Comparison of ENCODE assay signal across 9 cellular contexts in genomic region chr11:6646040-6646439, GRCh38. TPM values are rescaled to one million over a fixed set of nuclear protein-coding genes. Genes with fewer than 3 reads are reported as not detected.
DNase-seq lines count a peak whose midpoint lies in the region; ATAC-seq and TF ChIP-seq lines count a peak whose summit lies in the region.
"Had no signal": no experiment of that assay in that cellular context is flagged by ENCODE, and none has a peak within 500 bp of the region (broad histone marks: within the 10 kb centered on the region; RNA-seq: fewer than 3 reads in every experiment).

No MANE protein-coding gene starts in this region.

- no peaks in the 10 kb centered on the region for H3K9me2 ChIP-seq in SK-N-SH

- peaks cover 1% of the 10 kb centered on the region for H3K27me3 Mint-ChIP-seq in glutamatergic neuron (ENCODE audit: unreplicated experiment)
- H3K27me3 Mint-ChIP-seq: stimulated activated naive CD8-positive, alpha-beta T cell treated with anti-CD3 and anti-CD28 coated beads, Interleukin-15, Interleukin-2, amounts not matched to agents 100 ng/mL and 50 ng/mL, for 24 hours had no signal

- no peaks in the 10 kb centered on the region for H3F3A ChIP-seq in SK-N-SH (replicated peaks; ENCODE audit: insufficient read depth)

- H3K27me3 ChIP-seq in GM06990 (replicated peaks; ENCODE audit: control insufficient read depth, insufficient read depth, low read length) = no peaks in the 10 kb centered on the region
- H3K27me3 ChIP-seq in SK-N-SH (ENCODE audit: insufficient read depth) = no peaks in the 10 kb centered on the region
- H3K27me3 ChIP-seq in skeletal muscle satellite cell (ENCODE audit: control insufficient read depth, insufficient read depth, low read length) = peaks cover 64% of the 10 kb centered on the region

- in situ Hi-C loops in GM13977 (cut with MboI; ENCODE audit: low pct_unique_long_range_greater_than_20kb, low sequenced_read_pairs, unreplicated experiment) = no loop called here

- H3K27ac Mint-ChIP-seq in glutamatergic neuron (ENCODE audit: unreplicated experiment) = peak overlapping the region; percentile 20
- H3K27ac Mint-ChIP-seq: stimulated activated naive CD8-positive, alpha-beta T cell treated with anti-CD3 and anti-CD28 coated beads, Interleukin-15, Interleukin-2, amounts not matched to agents 100 ng/mL and 50 ng/mL, for 24 hours had no signal

- no peaks in the 10 kb centered on the region for H3K79me2 ChIP-seq in SK-N-SH (ENCODE audit: insufficient read depth)

- H3K27ac ChIP-seq in SK-N-SH (ENCODE audit: low read depth in 2 of 2, low read length in 1 of 2) = peak overlapping the region in 1 of 2 experiments; percentile 98; a peak in 2 of 4 replicates

- H2AFZ ChIP-seq in SK-N-SH (ENCODE audit: low read depth) = no peak overlapping the region

- H3K4me1 ChIP-seq in SK-N-SH (ENCODE audit: control insufficient read depth in 1 of 2, insufficient read depth in 2 of 2, low read depth in 1 of 2, low read length in 1 of 2) (peaks cover 6 to 40% of the 10 kb centered on the region in 2 experiments; a peak in 2 of 4 replicates), skeletal muscle satellite cell (ENCODE audit: control insufficient read depth, insufficient read depth, low read length) (peaks cover 20% of the 10 kb centered on the region)

- TF ChIP-seq CTCF in GM06990 (IDR thresholded peaks at IDR 0.05; ENCODE audit: insufficient read depth, low read length, poor library complexity, severe bottlenecking) = no peak
- no peak for TF ChIP-seq CTCF in SK-N-SH (IDR thresholded peaks at IDR 0.05)
- no peak for TF ChIP-seq CTCF in glutamatergic neuron (IDR thresholded peaks at IDR 0.05; ENCODE audit: partially characterized antibody, unreplicated experiment)
- TF ChIP-seq CTCF in GM13977 (IDR thresholded peaks at IDR 0.05; ENCODE audit: extremely low read depth, insufficient read depth, missing control alignments) = no peak

- H3K4me3 ChIP-seq in GM06990 (replicated peaks; ENCODE audit: low read depth, low read length) (no peak overlapping the region), SK-N-SH (ENCODE audit: low read depth in 2 of 2, low read length in 1 of 2) (peak overlapping the region in 1 of 2 experiments; percentile 12; a peak in 1 of 4 replicates), skeletal muscle satellite cell (ENCODE audit: low read length) (peak overlapping the region; percentile 1)

- H4K20me1 ChIP-seq in SK-N-SH (ENCODE audit: insufficient read depth) = no peaks in the 10 kb centered on the region

- peak overlapping the region; percentile 52; the same call in 1 of the 2 replicates for H3K4me2 ChIP-seq in SK-N-SH
- peak overlapping the region; percentile 21 for H3K4me2 ChIP-seq in skeletal muscle satellite cell (ENCODE audit: low read length)

- H3K36me3 ChIP-seq in GM06990 (ENCODE audit: control insufficient read depth, insufficient read depth, low read length) = no peaks in the 10 kb centered on the region
- H3K36me3 ChIP-seq in SK-N-SH (replicated peaks in 1 of 2; ENCODE audit: control insufficient read depth in 1 of 2, insufficient read depth in 2 of 2, low read length in 1 of 2) = no peaks in the 10 kb centered on the region
- no peaks in the 10 kb centered on the region for H3K36me3 ChIP-seq in skeletal muscle satellite cell (ENCODE audit: insufficient read depth, low read length)

- POLR2A ChIA-PET in SK-N-SH (lab: Yijun Ruan, JAX) = interaction anchor here (0.6 to 2.8 kb wide), 8 partner anchors 10 to 227 kb away, joined by 3 to 29 read pairs (median 8); partner anchors contain the start of genes APBB1, DCHS1, MRPL17 and TAF10

- H3K4me1 Mint-ChIP-seq in glutamatergic neuron (ENCODE audit: low read depth, unreplicated experiment) = peaks cover 2% of the 10 kb centered on the region

- no peak overlapping the region for H3K4me3 Mint-ChIP-seq in glutamatergic neuron (ENCODE audit: unreplicated experiment)
- H3K4me3 Mint-ChIP-seq: stimulated activated naive CD8-positive, alpha-beta T cell treated with anti-CD3 and anti-CD28 coated beads, Interleukin-15, Interleukin-2, amounts not matched to agents 100 ng/mL and 50 ng/mL, for 24 hours had no signal

- H3K9me3 Mint-ChIP-seq in glutamatergic neuron (ENCODE audit: unreplicated experiment) = no peaks in the 10 kb centered on the region
- H3K9me3 Mint-ChIP-seq: stimulated activated naive CD8-positive, alpha-beta T cell treated with anti-CD3 and anti-CD28 coated beads, Interleukin-15, Interleukin-2, amounts not matched to agents 100 ng/mL and 50 ng/mL, for 24 hours had no signal

- H3K36me3 Mint-ChIP-seq in glutamatergic neuron (ENCODE audit: unreplicated experiment) = no peaks in the 10 kb centered on the region

- H3K9me3 ChIP-seq in SK-N-SH (no peaks in the 10 kb centered on the region), skeletal muscle satellite cell (replicated peaks; ENCODE audit: low read length) (no peaks in the 10 kb centered on the region)

- DNase-seq in GM06990 (ENCODE audit: extremely low read depth, insufficient read length) (peak; percentile 36), SK-N-SH (no peak), glutamatergic neuron (peak; percentile 65), GM13977 (ENCODE audit: low spot score) (no peak), NCI-H187 (lab: John Stamatoyannopoulos, UW) (no peak)

- no peak for TF ChIP-seq EP300 in SK-N-SH (IDR thresholded peaks at IDR 0.05; ENCODE audit: borderline replicate concordance in 1 of 2, low read depth in 1 of 2, low read length in 1 of 2)

- ATAC-seq in HG03135 (IDR thresholded peaks at IDR 0.05; ENCODE audit: unreplicated experiment) (no peak), HG03457 (IDR thresholded peaks at IDR 0.05; ENCODE audit: unreplicated experiment) (no peak)

- no peak for TF ChIP-seq RAD21 in SK-N-SH (IDR thresholded peaks at IDR 0.05; ENCODE audit: low read length)

- 51% methylated on average over 10 of the region's 11 CpGs for WGBS in SK-N-SH (ENCODE audit: low lambda C conversion rate)

- CTCF ChIA-PET in SK-N-SH (lab: Yijun Ruan, JAX) = interaction anchor here (0.6 to 2.2 kb wide), 7 partner anchors 11 to 267 kb away, joined by 3 to 10 read pairs (median 4); partner anchors contain the start of genes DCHS1, MRPL17 and TAF10

- no peak overlapping the region for H3K9ac ChIP-seq in SK-N-SH
- H3K9ac ChIP-seq in skeletal muscle satellite cell (ENCODE audit: low read depth, low read length) = no peak overlapping the region

TF ChIP-seq in SK-N-SH, 30 proteins besides CTCF, POLR2A, EP300 and RAD21:
- TF ChIP-seq NRF1 (IDR thresholded peaks at IDR 0.05; ENCODE audit: low read depth, low read length) (no peak), RFX5 (IDR thresholded peaks at IDR 0.05; ENCODE audit: low read length) (no peak), POLR2AphosphoS5 (IDR thresholded peaks at IDR 0.05; ENCODE audit: low read depth, low read length) (no peak), MXI1 (IDR thresholded peaks at IDR 0.05; ENCODE audit: low read depth, low read length) (peak; percentile 95)

RNA-seq across cellular contexts. Expression of gene DCHS1, which starts 9.6 kb away (rescaled TPM):
- polyA plus RNA-seq in SK-N-SH (2012; rRNA removed) = 3.0 and 5.7 TPM in 2 replicates
- 1.0 and 2.3 TPM in 2 replicates for polyA plus RNA-seq in SK-N-SH (2012; cell fraction: cytosol; rRNA removed)
- polyA plus RNA-seq in SK-N-SH (2012; cell fraction: nucleus; rRNA removed) = 8.8 and 12.0 TPM in 2 replicates
- 91.5 TPM for total RNA-seq in glutamatergic neuron (ENCODE audit: unreplicated experiment)
- total RNA-seq in skeletal muscle satellite cell (2012; rRNA removed) = 0.25 and 0.66 TPM in 2 replicates

RNA-seq across cellular contexts. Expression of gene TPP1, which starts 26.8 kb away (rescaled TPM):
- 94.0 and 105 TPM in 2 replicates for polyA plus RNA-seq in SK-N-SH (2012; rRNA removed)
- polyA plus RNA-seq in SK-N-SH (2012; cell fraction: cytosol; rRNA removed) = 81.8 and 90.2 TPM in 2 replicates
- 115 and 129 TPM in 2 replicates for polyA plus RNA-seq in SK-N-SH (2012; cell fraction: nucleus; rRNA removed)
- 37.7 TPM for total RNA-seq in glutamatergic neuron (ENCODE audit: unreplicated experiment)
- total RNA-seq in skeletal muscle satellite cell (2012; rRNA removed) = 60.9 and 62.9 TPM in 2 replicates

RNA-seq across cellular contexts. Expression of gene TAF10, which starts 34.0 kb away (rescaled TPM):
- polyA plus RNA-seq in SK-N-SH (2012; rRNA removed) = 163 and 213 TPM in 2 replicates
- 157 and 188 TPM in 2 replicates for polyA plus RNA-seq in SK-N-SH (2012; cell fraction: cytosol; rRNA removed)
- polyA plus RNA-seq in SK-N-SH (2012; cell fraction: nucleus; rRNA removed) = 180 and 245 TPM in 2 replicates
- total RNA-seq in glutamatergic neuron (ENCODE audit: unreplicated experiment) = 124 TPM
- 26.4 and 48.3 TPM in 2 replicates for total RNA-seq in skeletal muscle satellite cell (2012; rRNA removed)

RNA-seq across cellular contexts. Expression of gene MRPL17, which starts 37.1 kb away (rescaled TPM):
- polyA plus RNA-seq in SK-N-SH (2012; rRNA removed) = 88.3 and 88.6 TPM in 2 replicates
- 77.8 and 86.6 TPM in 2 replicates for polyA plus RNA-seq in SK-N-SH (2012; cell fraction: cytosol; rRNA removed)
- polyA plus RNA-seq in SK-N-SH (2012; cell fraction: nucleus; rRNA removed) = 48.0 and 55.8 TPM in 2 replicates
- total RNA-seq in glutamatergic neuron (ENCODE audit: unreplicated experiment) = 23.3 TPM
- 71.0 and 73.2 TPM in 2 replicates for total RNA-seq in skeletal muscle satellite cell (2012; rRNA removed)

RNA-seq across cellular contexts. Expression of gene ILK, which starts 42.5 kb away (rescaled TPM):
- polyA plus RNA-seq in SK-N-SH (2012; rRNA removed) = 241 and 268 TPM in 2 replicates
- 142 and 187 TPM in 2 replicates for polyA plus RNA-seq in SK-N-SH (2012; cell fraction: cytosol; rRNA removed)
- polyA plus RNA-seq in SK-N-SH (2012; cell fraction: nucleus; rRNA removed) = 370 and 429 TPM in 2 replicates
- 168 TPM for total RNA-seq in glutamatergic neuron (ENCODE audit: unreplicated experiment)
- 125 and 152 TPM in 2 replicates for total RNA-seq in skeletal muscle satellite cell (2012; rRNA removed)

Comparison
In these comparisons a context has a peak if more than half of its experiments do, and no peak if none do; other contexts are left out.
1. DNase-seq: peak in GM06990 (single experiment) and glutamatergic neuron (single experiment); none in SK-N-SH (single experiment), GM13977 (single experiment) and NCI-H187 (0 of 2).